8 cellular contexts compared by ENCODE assay signal in the genomic region with DNA sequence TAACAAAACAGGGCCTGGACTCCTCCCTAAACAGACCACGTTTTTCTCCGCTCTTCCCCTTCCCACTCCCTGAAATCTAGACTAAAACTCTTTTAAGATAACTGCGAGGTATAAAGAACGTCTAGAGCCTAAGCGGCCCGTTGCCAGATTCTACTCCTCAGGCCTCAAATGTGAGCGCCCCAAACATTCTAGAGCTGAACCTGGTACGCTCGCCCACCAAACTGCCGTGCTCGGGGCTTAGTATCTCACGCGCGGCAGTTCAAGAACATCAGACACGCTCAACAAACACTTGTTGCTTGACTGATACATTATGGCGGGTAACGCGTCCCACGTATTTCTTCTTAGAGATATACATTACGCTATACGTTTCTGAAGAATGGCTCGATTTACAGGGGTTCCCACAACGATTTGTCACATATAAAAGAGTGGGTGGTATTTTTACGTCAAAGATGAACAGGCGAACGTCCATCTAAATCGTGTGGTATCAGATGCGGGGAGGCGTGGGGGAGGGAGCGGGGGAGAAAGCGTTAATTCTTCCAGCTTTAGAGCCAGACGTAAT. TPM values are rescaled to one million over a fixed set of nuclear protein-coding genes. Genes with fewer than 3 reads are reported as not detected.
A peak's percentile ranks its signal among the peaks of the same experiment; 100 is the strongest.
DNase-seq lines count a peak whose midpoint lies in the region; ATAC-seq and TF ChIP-seq lines count a peak whose summit lies in the region.

No MANE protein-coding gene starts in this region.

- DNase-seq in NCI-H1436 (lab: John Stamatoyannopoulos, UW): peak; percentile 21
- no peak for DNase-seq in NCI-H1436 treated with DMSO at 0.1 percent for 48 hours (lab: John Stamatoyannopoulos, UW)
- peak; percentile 35 for DNase-seq in NCI-H1092 (lab: John Stamatoyannopoulos, UW)
- DNase-seq in choroid plexus epithelial cell (ENCODE audit: low read depth): peak; percentile 52
- peak; percentile 27 to 86 for DNase-seq in lower leg skin (ENCODE audit: low spot score in 2 of 2)
- peak in 2 of 3 experiments; percentile 14 to 52 for DNase-seq in stimulated activated CD4-positive, alpha-beta T cell treated with anti-CD3 and anti-CD28 coated beads, TNF-alpha, amount 100 ng/mL, for 24 hours (ENCODE audit: low read depth in 3 of 3)

- intact Hi-C loops in lower leg skin (cut with DNase I; ENCODE audit: low total_unique reads): no loop called here

- peak overlapping the region; percentile 84 for H3K4me3 ChIP-seq in choroid plexus epithelial cell (ENCODE audit: low read depth, low read length)
- H3K4me3 ChIP-seq in lower leg skin (ENCODE audit: low read depth, poor library complexity, severe bottlenecking): peak overlapping the region; percentile 66

- WGBS in lower leg skin, 2 donors: 0% methylated on average over 32 of the region's 32 CpGs

- peak; percentile 41 to 50 for ATAC-seq in activated CD4-positive, CD25-positive, alpha-beta regulatory T cell treated with anti-CD3 and anti-CD28 coated beads, Interleukin-2, amount 50 U/mL, for 24 hours
- ATAC-seq in GM21619 (IDR thresholded peaks at IDR 0.05; ENCODE audit: unreplicated experiment): no peak

- TF ChIP-seq POLR2A in lower leg skin (IDR thresholded peaks at IDR 0.05): no peak

- no peak for TF ChIP-seq CTCF in choroid plexus epithelial cell (conservative IDR thresholded peaks at IDR 0.05; ENCODE audit: low read depth, low read length)
- TF ChIP-seq CTCF in lower leg skin (IDR thresholded peaks at IDR 0.05): no peak

RNA-seq across cellular contexts. Expression of gene SMIM27, which starts 0.6 kb away (rescaled TPM):
- total RNA-seq in lower leg skin: 1 to 10 TPM; 4.2 to 9.5 (median 7.0) TPM

RNA-seq across cellular contexts. Expression of gene TOPORS, which starts 0.8 kb away (rescaled TPM):
- total RNA-seq in lower leg skin: 10 to 100 TPM; 18.1 to 21.5 (median 18.3) TPM

RNA-seq across cellular contexts. Expression of gene NDUFB6, which starts 21.4 kb away (rescaled TPM):
- 10 to 100 TPM; 24.5 to 34.5 (median 26.4) TPM for total RNA-seq in lower leg skin

RNA-seq across cellular contexts. Expression of gene RIGI, which starts 25.6 kb away (rescaled TPM):
- 10 to 100 TPM in 1 of 4 donors, 1 to 10 TPM in 3; 5.0 to 12.0 (median 7.1) TPM for total RNA-seq in lower leg skin
